ENCODE assay signal across 23 cellular contexts in genomic region chr13:113740661-113741060, GRCh38. TPM values are rescaled to one million over a fixed set of nuclear protein-coding genes. Genes with fewer than 3 reads are reported as not detected.
"Had no signal": no experiment of that assay in that cellular context is flagged by ENCODE, and none has a peak within 500 bp of the region (broad histone marks: within the 10 kb centered on the region; RNA-seq: fewer than 3 reads in every experiment).

No MANE protein-coding gene starts in this region.

- H3K27ac ChIP-seq: colonic mucosa, epithelial cell of prostate, neutrophil, right lobe of liver, upper lobe of left lung had no signal

- H3K36me3 Mint-ChIP-seq: activated naive CD4-positive, alpha-beta T cell treated with anti-CD3 and anti-CD28 coated beads, Interleukin-2, amount 50 U/mL, for 72 hours; stimulated activated memory B cell treated with anti-CD40 and anti-IgM and Interleukin-4, amounts not matched to agents 10 μg/mL and 1 μg/mL and 100 μg/mL, for 72 hours had no signal

- H3K4me3 Mint-ChIP-seq: activated CD4-positive, alpha-beta memory T cell treated with anti-CD3 and anti-CD28 coated beads, Interleukin-2, amount 10 ng/mL, durations not matched to agents 7 days and 5 days; activated T-cell treated with anti-CD3 and anti-CD28 coated beads, Interleukin-2, amount 50 U/mL, for 4 hours; nephron; stimulated activated memory B cell treated with anti-CD40 and anti-IgM and Interleukin-4, amounts not matched to agents 10 μg/mL and 1 μg/mL and 100 μg/mL, for 72 hours; stimulated activated naive CD8-positive, alpha-beta T cell treated with anti-CD3 and anti-CD28 coated beads, Interleukin-15, amount 100 ng/mL, for 72 hours had no signal

- H3K27ac Mint-ChIP-seq: activated CD4-positive, alpha-beta memory T cell treated with anti-CD3 and anti-CD28 coated beads, Interleukin-2, amount 10 ng/mL, durations not matched to agents 7 days and 5 days; activated CD4-positive, alpha-beta T cell treated with anti-CD3 and anti-CD28 coated beads, Interleukin-2, amount 10 ng/mL, durations not matched to agents 24 days and 14 days; activated naive CD4-positive, alpha-beta T cell treated with anti-CD3 and anti-CD28 coated beads, Interleukin-2, amount 50 U/mL, for 72 hours; activated T-helper 2 cell treated with anti-CD3 and anti-CD28 coated beads, Interferon-gamma antibody, Interleukin-2, Interleukin-4, amounts not matched to agents 10 μg/mL and 5 μg/mL and 100 μg/mL, durations not matched to agents 14 hours and 24 hours and 36 hours; nephron; progenitor cell of endocrine pancreas; stimulated activated memory B cell treated with anti-CD40 and anti-IgM and Interleukin-4, amounts not matched to agents 10 μg/mL and 1 μg/mL and 100 μg/mL, for 72 hours; stimulated activated naive CD8-positive, alpha-beta T cell treated with anti-CD3 and anti-CD28 coated beads, Interleukin-15, amount 100 ng/mL, for 72 hours had no signal

- H3K27me3 ChIP-seq: colonic mucosa, right lobe of liver, upper lobe of left lung had no signal

- H3K9me3 ChIP-seq: colonic mucosa, neutrophil, right lobe of liver, upper lobe of left lung had no signal

- ATAC-seq: stimulated activated memory B cell treated with anti-CD40 and anti-IgM and Interleukin-4, amounts not matched to agents 10 μg/mL and 1 μg/mL and 100 μg/mL, for 72 hours; stimulated activated naive CD8-positive, alpha-beta T cell treated with anti-CD3 and anti-CD28 coated beads, Interleukin-15, amount 100 ng/mL, for 72 hours had no signal

- H3K36me3 ChIP-seq: colonic mucosa, neutrophil, right lobe of liver, upper lobe of left lung had no signal

- DNase-seq: activated CD4-positive, CD25-positive, alpha-beta regulatory T cell treated with anti-CD3 and anti-CD28 coated beads, Interleukin-2, amount 50 U/mL, for 72 hours; activated naive CD4-positive, alpha-beta T cell; activated T-cell treated with anti-CD3 and anti-CD28 coated beads, Interleukin-2, amount 50 U/mL, for 4 hours; colonic mucosa; effector CD8-positive, alpha-beta T cell; mammary epithelial cell; stimulated activated CD4-positive, alpha-beta T cell treated with anti-CD3 and anti-CD28 coated beads, Interleukin-4, amount 100 ng/mL, for 24 hours; stimulated activated naive CD8-positive, alpha-beta T cell treated with anti-CD3 and anti-CD28 coated beads, Interleukin-15, amount 100 ng/mL, for 72 hours; substantia nigra; upper lobe of left lung had no signal

- H3K9me3 Mint-ChIP-seq: activated CD4-positive, alpha-beta memory T cell treated with anti-CD3 and anti-CD28 coated beads, Interleukin-2, amount 10 ng/mL, durations not matched to agents 7 days and 5 days; activated CD4-positive, alpha-beta T cell treated with anti-CD3 and anti-CD28 coated beads, Interleukin-2, amount 10 ng/mL, durations not matched to agents 24 days and 14 days; activated naive CD4-positive, alpha-beta T cell treated with anti-CD3 and anti-CD28 coated beads, Interleukin-2, amount 50 U/mL, for 72 hours; activated T-cell treated with anti-CD3 and anti-CD28 coated beads, Interleukin-2, amount 50 U/mL, for 4 hours; activated T-helper 2 cell treated with anti-CD3 and anti-CD28 coated beads, Interferon-gamma antibody, Interleukin-2, Interleukin-4, amounts not matched to agents 10 μg/mL and 5 μg/mL and 100 μg/mL, durations not matched to agents 14 hours and 24 hours and 36 hours; nephron; stimulated activated memory B cell treated with anti-CD40 and anti-IgM and Interleukin-4, amounts not matched to agents 10 μg/mL and 1 μg/mL and 100 μg/mL, for 72 hours; stimulated activated naive CD8-positive, alpha-beta T cell treated with anti-CD3 and anti-CD28 coated beads, Interleukin-15, amount 100 ng/mL, for 72 hours had no signal

- FAIRE-seq: endometrium, frontal cortex, islet of Langerhans had no signal

- H3K4me1 ChIP-seq: colonic mucosa had no signal

- H3K4me3 ChIP-seq: colonic mucosa, right lobe of liver, upper lobe of left lung had no signal

RNA-seq across cellular contexts. Expression of gene TMEM255B, which starts 18.4 kb away (rescaled TPM):
- total RNA-seq: frontal cortex had no signal
